9 cellular contexts compared by ENCODE assay signal in genomic region chr5:168851902-168852321, GRCh38.
DNase-seq lines count a peak whose midpoint lies in the region; ATAC-seq and TF ChIP-seq lines count a peak whose summit lies in the region.
"Had no signal": no experiment of that assay in that cellular context is flagged by ENCODE, and none has a peak within 500 bp of the region (broad histone marks: within the 10 kb centered on the region; RNA-seq: fewer than 3 reads in every experiment).

No MANE protein-coding gene starts in this region.

- H3K9me2 ChIP-seq in PC-9 (ENCODE audit: insufficient read depth): no peaks in the 10 kb centered on the region

- no peaks in the 10 kb centered on the region for H4K20me1 ChIP-seq in PC-9 (ENCODE audit: insufficient read depth)

- H3K27ac ChIP-seq in mesodermal cell (ENCODE audit: low read depth, low read length, severe bottlenecking) (peak overlapping the region; percentile 87), PC-9 (no peak overlapping the region)
- H3K27ac ChIP-seq: KMS-11 had no signal

- H3K36me3 ChIP-seq in mesodermal cell (ENCODE audit: control insufficient read depth, insufficient read depth, low read length) (no peaks in the 10 kb centered on the region), PC-9 (ENCODE audit: low read depth) (no peaks in the 10 kb centered on the region)

- H3K4me3 ChIP-seq in GM12865 (ENCODE audit: low read depth, low read length) (no peak overlapping the region), mesodermal cell (ENCODE audit: extremely low read depth, insufficient read depth, low read length, poor library complexity, severe bottlenecking) (no peak overlapping the region), PC-9 (no peak overlapping the region)

- H3F3A ChIP-seq in PC-9 (ENCODE audit: insufficient read depth, low read depth): no peaks in the 10 kb centered on the region

- no peak for TF ChIP-seq CTCF in GM12865 (IDR thresholded peaks at IDR 0.05; ENCODE audit: insufficient read depth, low read depth, low read length, missing control alignments)
- TF ChIP-seq CTCF in GM20000 (IDR thresholded peaks at IDR 0.05; ENCODE audit: extremely low read depth, missing control alignments): no peak
- TF ChIP-seq CTCF in PC-9 (conservative IDR thresholded peaks at IDR 0.05): no peak

- ATAC-seq in HG02759 (IDR thresholded peaks at IDR 0.05; ENCODE audit: unreplicated experiment) (peak; percentile 57), HG02970 (IDR thresholded peaks at IDR 0.05; ENCODE audit: low FRiP score, unreplicated experiment) (no peak), GM18867 (IDR thresholded peaks at IDR 0.05; ENCODE audit: unreplicated experiment) (no peak)

- intact Hi-C loops in PC-9 (cut with micrococcal nuclease; ENCODE audit: unreplicated experiment): no loop called here

- BruUV-seq in PC-9 (replicated peaks; lab: Mats Ljungman, UMichigan): no TSS peak

- H2AFZ ChIP-seq in PC-9: no peak overlapping the region

- H3K4me1 ChIP-seq in mesodermal cell (ENCODE audit: control insufficient read depth, insufficient read depth, low read length, poor library complexity, severe bottlenecking) (peaks cover 11% of the 10 kb centered on the region), PC-9 (replicated peaks; ENCODE audit: insufficient read depth) (no peaks in the 10 kb centered on the region)

- POLR2A ChIA-PET in PC-9 (lab: Charles Lee; ENCODE audit: unreplicated experiment): no interaction called here

- no peaks in the 10 kb centered on the region for H3K79me2 ChIP-seq in PC-9 (ENCODE audit: low read depth)

- peaks cover 98% of the 10 kb centered on the region for H3K27me3 ChIP-seq in PC-9 (ENCODE audit: insufficient read depth, low read depth)

- DNase-seq in GM12865 (ENCODE audit: low read depth) (peak; percentile 33), T1000 (lab: John Stamatoyannopoulos, UW) (peak; percentile 58), GM20000 (ENCODE audit: low spot score) (no peak), PC-9 (no peak)

- CTCF ChIA-PET in PC-9 (lab: Charles Lee): no interaction called here

- no peak overlapping the region for H3K4me2 ChIP-seq in PC-9
- H3K4me2 ChIP-seq: KMS-11 had no signal

- 58 to 73% methylated on average over 2 of the region's 7 CpGs for WGBS in mesodermal cell (ENCODE audit: insufficient coverage in 2 of 2), 2 experiments

- H3K9me3 ChIP-seq in mesodermal cell (ENCODE audit: control insufficient read depth, low read length) (no peaks in the 10 kb centered on the region), PC-9 (ENCODE audit: insufficient read depth, low read depth) (no peaks in the 10 kb centered on the region)

Comparison
In these comparisons a context has a peak if more than half of its experiments do, and no peak if none do; other contexts are left out.
1. DNase-seq: peak in GM12865 (single experiment) and T1000 (single experiment); none in GM20000 (single experiment) and PC-9 (0 of 2).